8 cellular contexts compared by ENCODE assay signal in genomic region chr14:81219821-81220487, GRCh38. TPM values are rescaled to one million over a fixed set of nuclear protein-coding genes. Genes with fewer than 3 reads are reported as not detected.
DNase-seq lines count a peak whose midpoint lies in the region; ATAC-seq and TF ChIP-seq lines count a peak whose summit lies in the region.

No MANE protein-coding gene starts in this region.

- DNase-seq in NOMO-1 treated with DMSO at 0.1 percent for 48 hours (lab: John Stamatoyannopoulos, UW; ENCODE audit: unreplicated experiment) (peak; percentile 22), NOMO-1 treated with dmso at 0.1 percent for 144 hours (lab: John Stamatoyannopoulos, UW; ENCODE audit: unreplicated experiment) (no peak), NCI-H526 treated with DMSO at 0.1 percent for 48 hours (lab: John Stamatoyannopoulos, UW) (peak; percentile 52), fibroblast of lung (ENCODE audit: low read depth in 2 of 2) (peak in 1 of 2 donors; percentile 19), upper lobe of left lung (peak; percentile 34 to 92)
- peak; percentile 33 to 55 for DNase-seq in activated T-cell treated with anti-CD3 and anti-CD28 coated beads, Interleukin-2, amount 50 U/mL, for 72 hours
- DNase-seq in natural killer cell treated with Interleukin-12 subunit alpha and Interleukin-12 subunit beta and Interleukin-15 and Interleukin-18, amount 100 ng/mL, for 72 hours (ENCODE audit: low spot score): no peak

- H3K27me3 Mint-ChIP-seq in activated T-cell treated with anti-CD3 and anti-CD28 coated beads, Interleukin-2, amount 50 U/mL, for 72 hours (ENCODE audit: low read depth): no peaks in the 10 kb centered on the region
- no peaks in the 10 kb centered on the region for H3K27me3 Mint-ChIP-seq in natural killer cell treated with Interleukin-12 subunit alpha and Interleukin-12 subunit beta and Interleukin-15 and Interleukin-18, amount 100 ng/mL, for 72 hours

- H3K9me3 ChIP-seq in fibroblast of lung (ENCODE audit: control insufficient read depth, insufficient read depth, low read depth, low read length) (no peaks in the 10 kb centered on the region), upper lobe of left lung (no peaks in the 10 kb centered on the region)

- H3K4me2 ChIP-seq in fibroblast of lung (ENCODE audit: extremely low read depth, insufficient read depth, low read length): peak overlapping the region; percentile 26

- H3K4me1 Mint-ChIP-seq in activated T-cell treated with anti-CD3 and anti-CD28 coated beads, Interleukin-2, amount 50 U/mL, for 72 hours (ENCODE audit: low read depth): peaks cover 55% of the 10 kb centered on the region
- peaks cover 22 to 29% of the 10 kb centered on the region in 2 donors for H3K4me1 Mint-ChIP-seq in natural killer cell treated with Interleukin-12 subunit alpha and Interleukin-12 subunit beta and Interleukin-15 and Interleukin-18, amount 100 ng/mL, for 72 hours (ENCODE audit: low read depth in 2 of 2)

- no peaks in the 10 kb centered on the region for H3K4me1 ChIP-seq in fibroblast of lung (ENCODE audit: control insufficient read depth, extremely low read depth, insufficient read depth, low read length)
- H3K4me1 ChIP-seq in upper lobe of left lung: peaks cover 14 to 34% (median 18%) of the 10 kb centered on the region in 4 donors

- peak overlapping the region; percentile 88 for H3K9ac ChIP-seq in fibroblast of lung (ENCODE audit: insufficient read depth, low read length)

- H3K27ac ChIP-seq in fibroblast of lung (ENCODE audit: insufficient read depth, low read length): peak overlapping the region; percentile 91
- peak overlapping the region; percentile 98 to 99 (median 99) for H3K27ac ChIP-seq in upper lobe of left lung

- H3K36me3 ChIP-seq in fibroblast of lung (ENCODE audit: control insufficient read depth, insufficient read depth, low read length): no peaks in the 10 kb centered on the region
- peaks cover 0 to 16% (median 9%) of the 10 kb centered on the region in 4 donors for H3K36me3 ChIP-seq in upper lobe of left lung

- TF ChIP-seq POLR2A in upper lobe of left lung (IDR thresholded peaks at IDR 0.05): no peak

- TF ChIP-seq EP300 in upper lobe of left lung (IDR thresholded peaks at IDR 0.05): no peak

- peaks cover 35% of the 10 kb centered on the region for H3K79me2 ChIP-seq in fibroblast of lung (ENCODE audit: control insufficient read depth, insufficient read depth, low read length)

- peaks cover 6 to 15% of the 10 kb centered on the region in 2 donors for H3K36me3 Mint-ChIP-seq in activated T-cell treated with anti-CD3 and anti-CD28 coated beads, Interleukin-2, amount 50 U/mL, for 72 hours (ENCODE audit: insufficient read depth in 2 of 2)
- peaks cover 5% of the 10 kb centered on the region for H3K36me3 Mint-ChIP-seq in natural killer cell treated with Interleukin-12 subunit alpha and Interleukin-12 subunit beta and Interleukin-15 and Interleukin-18, amount 100 ng/mL, for 72 hours

- no peaks in the 10 kb centered on the region for H4K20me1 ChIP-seq in fibroblast of lung (ENCODE audit: control insufficient read depth, extremely low read depth, insufficient read depth, low read length)

- 0 to 1% methylated on average over 21 to 25 of the region's 79 CpGs for WGBS in upper lobe of left lung, 2 donors

- peak overlapping the region; percentile 98 for H3K27ac Mint-ChIP-seq in activated T-cell treated with anti-CD3 and anti-CD28 coated beads, Interleukin-2, amount 50 U/mL, for 72 hours
- peak overlapping the region; percentile 95 to 98 for H3K27ac Mint-ChIP-seq in natural killer cell treated with Interleukin-12 subunit alpha and Interleukin-12 subunit beta and Interleukin-15 and Interleukin-18, amount 100 ng/mL, for 72 hours

- no peak overlapping the region for H2AFZ ChIP-seq in fibroblast of lung (ENCODE audit: low read length)

- H3K4me3 ChIP-seq in fibroblast of lung (replicated peaks in 1 of 4; ENCODE audit: control extremely low read depth in 1 of 4, insufficient read depth in 1 of 4, low read depth in 3 of 4, low read length in 4 of 4) (peak overlapping the region; percentile 82 to 98 (median 86)), upper lobe of left lung (peak overlapping the region; percentile 61 to 83 (median 66))

- H3K9me3 Mint-ChIP-seq in activated T-cell treated with anti-CD3 and anti-CD28 coated beads, Interleukin-2, amount 50 U/mL, for 72 hours: no peaks in the 10 kb centered on the region
- H3K9me3 Mint-ChIP-seq in natural killer cell treated with Interleukin-12 subunit alpha and Interleukin-12 subunit beta and Interleukin-15 and Interleukin-18, amount 100 ng/mL, for 72 hours: no peaks in the 10 kb centered on the region

- H3K27me3 ChIP-seq in fibroblast of lung (ENCODE audit: control insufficient read depth, insufficient read depth, low read length): no peaks in the 10 kb centered on the region
- H3K27me3 ChIP-seq in upper lobe of left lung: no peaks in the 10 kb centered on the region

- ATAC-seq in activated T-cell treated with anti-CD3 and anti-CD28 coated beads, Interleukin-2, amount 50 U/mL, for 72 hours (replicated peaks in 1 of 2): peak in 1 of 2 donors; percentile 1
- ATAC-seq in natural killer cell treated with Interleukin-12 subunit alpha and Interleukin-12 subunit beta and Interleukin-15 and Interleukin-18, amount 100 ng/mL, for 72 hours: peak; percentile 4 to 15
- ATAC-seq in upper lobe of left lung (ENCODE audit: low FRiP score in 2 of 2): peak in 1 of 2 donors; percentile 13
- ATAC-seq in GM19328 (IDR thresholded peaks at IDR 0.05; ENCODE audit: unreplicated experiment): no peak

- peak overlapping the region; percentile 93 to 96 for H3K4me3 Mint-ChIP-seq in activated T-cell treated with anti-CD3 and anti-CD28 coated beads, Interleukin-2, amount 50 U/mL, for 72 hours
- H3K4me3 Mint-ChIP-seq in natural killer cell treated with Interleukin-12 subunit alpha and Interleukin-12 subunit beta and Interleukin-15 and Interleukin-18, amount 100 ng/mL, for 72 hours: peak overlapping the region; percentile 98

- no peak for TF ChIP-seq CTCF in fibroblast of lung (conservative IDR thresholded peaks at IDR 0.05 in 1 of 2, IDR thresholded peaks at IDR 0.05 in 1 of 2; ENCODE audit: low read depth in 1 of 2, low read length in 2 of 2)
- TF ChIP-seq CTCF in upper lobe of left lung (IDR thresholded peaks at IDR 0.05): no peak

RNA-seq across cellular contexts. Expression of gene GTF2A1, which starts 0.8 kb away (rescaled TPM):
- 10 to 100 TPM; 52.3 to 58.6 TPM for total RNA-seq in activated T-cell treated with anti-CD3 and anti-CD28 coated beads, Interleukin-2, amount 50 U/mL, for 72 hours
- total RNA-seq in fibroblast of lung (25.2 and 32.7 TPM in 2 replicates), upper lobe of left lung (10 to 100 TPM; 17.2 to 31.6 (median 23.7) TPM)
- 23.2 and 25.0 TPM in 2 replicates for polyA plus RNA-seq in fibroblast of lung
- 21.7 and 22.5 TPM in 2 replicates for polyA plus RNA-seq in fibroblast of lung (2012)
- polyA minus RNA-seq in fibroblast of lung (ENCODE audit: low replicate concordance): 21.6 and 25.6 TPM in 2 replicates
- 10 to 100 TPM; 17.2 to 31.5 TPM for total RNA-seq in natural killer cell treated with Interleukin-12 subunit alpha and Interleukin-12 subunit beta and Interleukin-15 and Interleukin-18, amount 100 ng/mL, for 72 hours

Comparison
In these comparisons a context has a peak if more than half of its experiments do, and no peak if none do; other contexts are left out.
1. DNase-seq: peak in NOMO-1 treated with DMSO at 0.1 percent for 48 hours (single experiment), NCI-H526 treated with DMSO at 0.1 percent for 48 hours (single experiment), activated T-cell treated with anti-CD3 and anti-CD28 coated beads, Interleukin-2, amount 50 U/mL, for 72 hours (2 of 2) and upper lobe of left lung (2 of 2); none in NOMO-1 treated with dmso at 0.1 percent for 144 hours (single experiment) and natural killer cell treated with Interleukin-12 subunit alpha and Interleukin-12 subunit beta and Interleukin-15 and Interleukin-18, amount 100 ng/mL, for 72 hours (single experiment).